ENCODE assay signal across 7 cellular contexts in genomic region chr11:65113361-65113756, GRCh38. TPM values are rescaled to one million over a fixed set of nuclear protein-coding genes. Genes with fewer than 3 reads are reported as not detected.
A peak's percentile ranks its signal among the peaks of the same experiment; 100 is the strongest.
DNase-seq lines count a peak whose midpoint lies in the region; ATAC-seq, FAIRE-seq and TF ChIP-seq lines count a peak whose summit lies in the region.

No MANE protein-coding gene starts in this region.

- CTCF ChIA-PET in OCI-LY7 (lab: Charles Lee; ENCODE audit: unreplicated experiment), result interaction anchor here (1.7 kb wide), 1 partner anchor 262 kb away, joined by 3 read pairs; no protein-coding TSS in a partner anchor

- whole genome bisulfite sequencing in esophagus squamous epithelium, 2 donors, result 25 to 27% methylated on average over 10 to 14 of the region's 14 CpGs

- DNase-seq in GM12892 (ENCODE audit: insufficient read length) (no peak), OCI-LY7 (ENCODE audit: low spot score) (no peak), esophagus squamous epithelium (lab: John Stamatoyannopoulos, UW) (no peak), retinal pigment epithelial cell (ENCODE audit: low read depth) (no peak), NCI-H1930 (lab: John Stamatoyannopoulos, UW) (no peak)
- DNase-seq in central memory CD4-positive, alpha-beta T cell, result no peak

- no peaks in the 10 kb centered on the region for H3K27me3 ChIP-seq in esophagus squamous epithelium

- H3K27ac ChIP-seq in OCI-LY7 (ENCODE audit: low read depth, low read length, poor library complexity, severe bottlenecking) (peak overlapping the region; percentile 73), esophagus squamous epithelium (peak overlapping the region in 2 of 4 donors; percentile 83 to 85)

- peak overlapping the region; percentile 49; the same call in 1 of the 2 replicates for H2AFZ ChIP-seq in OCI-LY7 (ENCODE audit: low read length)

- TF ChIP-seq POLR2A in GM12892 (IDR thresholded peaks at IDR 0.05; ENCODE audit: low read depth, low read length) (no peak), esophagus squamous epithelium (IDR thresholded peaks at IDR 0.05) (no peak)

- peaks cover 8% of the 10 kb centered on the region; the same call in 1 of the 2 replicates for H4K20me1 ChIP-seq in OCI-LY7 (ENCODE audit: insufficient read depth, low read length)

- peaks cover 61% of the 10 kb centered on the region for H3K4me1 ChIP-seq in OCI-LY7 (ENCODE audit: insufficient read depth, low read length, poor library complexity, severe bottlenecking)
- peaks cover 51 to 84% (median 54%) of the 10 kb centered on the region in 3 donors for H3K4me1 ChIP-seq in esophagus squamous epithelium

- H3K4me2 ChIP-seq in OCI-LY7 (ENCODE audit: low read length), result peak overlapping the region; percentile 91

- POLR2A ChIA-PET in OCI-LY7 (lab: Charles Lee), result interaction anchor here (1.4 to 2.1 kb wide), 2 partner anchors 19 to 22 kb away, joined by 4 to 10 read pairs; no protein-coding TSS in a partner anchor

- no peak for TF ChIP-seq CTCF in OCI-LY7 (conservative IDR thresholded peaks at IDR 0.05; ENCODE audit: low read length)
- no peak for TF ChIP-seq CTCF in esophagus squamous epithelium (IDR thresholded peaks at IDR 0.05)
- no peak for TF ChIP-seq CTCF in retinal pigment epithelial cell (conservative IDR thresholded peaks at IDR 0.05; ENCODE audit: low read depth, low read length)

- H3K36me3 ChIP-seq in OCI-LY7 (ENCODE audit: insufficient read depth, low read length) (peaks cover 54% of the 10 kb centered on the region), esophagus squamous epithelium (peaks cover 2 to 35% (median 12%) of the 10 kb centered on the region in 3 donors)

- no peak for ATAC-seq in HG02840 (IDR thresholded peaks at IDR 0.05; ENCODE audit: low FRiP score, unreplicated experiment)

- intact Hi-C loops in OCI-LY7 (cut with micrococcal nuclease; ENCODE audit: unreplicated experiment) (loop anchor here (10.0 kb wide), 1 partner anchor 339 kb away; the partner anchor contains the start of gene SF1), esophagus squamous epithelium (cut with DNase I) (no loop called here)

- H3K9me3 ChIP-seq in OCI-LY7 (ENCODE audit: low read length) (no peaks in the 10 kb centered on the region), esophagus squamous epithelium (no peaks in the 10 kb centered on the region)

- peak; percentile 40 for FAIRE-seq in GM12892 (lab: Jason Lieb, UNC)

- BruUV-seq in OCI-LY7 (replicated peaks; lab: Mats Ljungman, UMichigan), result no TSS peak

- peak overlapping the region; percentile 69 for H3K4me3 ChIP-seq in OCI-LY7 (ENCODE audit: low read depth, low read length, poor library complexity, severe bottlenecking)
- H3K4me3 ChIP-seq in esophagus squamous epithelium, result peak overlapping the region; percentile 49 to 70 (median 60)
- H3K4me3 ChIP-seq in retinal pigment epithelial cell (ENCODE audit: low read length), result peak overlapping the region; percentile 79

- no peaks in the 10 kb centered on the region for H3K9me2 ChIP-seq in OCI-LY7 (ENCODE audit: insufficient read depth, low read length)

- H3K79me2 ChIP-seq in OCI-LY7 (ENCODE audit: insufficient read depth, low read depth, low read length), result peaks cover 13% of the 10 kb centered on the region

RNA-seq across cellular contexts. Expression of gene TM7SF2, which starts 1.7 kb away (rescaled TPM):
- polyA plus RNA-seq in GM12892 (2012; ENCODE audit: missing spikeins), result 13.1 TPM
- 25.8 and 30.1 TPM in 2 replicates for total RNA-seq in OCI-LY7 (2014; rRNA removed; shearing (Covaris generic))
- total RNA-seq in OCI-LY7 (2022) (46.7 and 54.1 TPM in 2 replicates), esophagus squamous epithelium (10 to 100 TPM; 36.4 to 96.5 (median 74.7) TPM)

RNA-seq across cellular contexts. Expression of gene ZNHIT2, which starts 4.1 kb away (rescaled TPM):
- polyA plus RNA-seq in GM12892 (2012; ENCODE audit: missing spikeins), result 0.53 TPM
- 29.9 and 32.4 TPM in 2 replicates for total RNA-seq in OCI-LY7 (2014; rRNA removed; shearing (Covaris generic))
- total RNA-seq in OCI-LY7 (2022), result 10.7 and 11.5 TPM in 2 replicates
- 10 to 100 TPM; 12.4 to 17.0 (median 16.5) TPM for total RNA-seq in esophagus squamous epithelium

RNA-seq across cellular contexts. Expression of gene FAU, which starts 8.6 kb away (rescaled TPM):
- 1,538 TPM for polyA plus RNA-seq in GM12892 (2012; ENCODE audit: missing spikeins)
- total RNA-seq in OCI-LY7 (2014; rRNA removed; shearing (Covaris generic)), result 1,573 and 1,628 TPM in 2 replicates
- total RNA-seq in OCI-LY7 (2022), result 1,401 and 1,406 TPM in 2 replicates
- total RNA-seq in esophagus squamous epithelium, result 100 to 1,000 TPM; 436 to 777 (median 528) TPM

RNA-seq across cellular contexts. Expression of gene MRPL49, which starts 8.8 kb away (rescaled TPM):
- polyA plus RNA-seq in GM12892 (2012; ENCODE audit: missing spikeins), result 42.1 TPM
- 81.6 and 83.2 TPM in 2 replicates for total RNA-seq in OCI-LY7 (2014; rRNA removed; shearing (Covaris generic))
- total RNA-seq in OCI-LY7 (2022) (65.2 and 67.2 TPM in 2 replicates), esophagus squamous epithelium (10 to 100 TPM; 68.1 to 76.2 (median 72.0) TPM)

RNA-seq across cellular contexts. Expression of gene VPS51, which starts 17.3 kb away (rescaled TPM):
- polyA plus RNA-seq in GM12892 (2012; ENCODE audit: missing spikeins), result 52.3 TPM
- 214 and 221 TPM in 2 replicates for total RNA-seq in OCI-LY7 (2014; rRNA removed; shearing (Covaris generic))
- 119 and 146 TPM in 2 replicates for total RNA-seq in OCI-LY7 (2022)
- total RNA-seq in esophagus squamous epithelium, result 100 to 1,000 TPM; 204 to 298 (median 224) TPM
